19 cellular contexts compared by ENCODE assay signal in genomic region chr21:42536601-42537000, GRCh38. TPM values are rescaled to one million over a fixed set of nuclear protein-coding genes. Genes with fewer than 3 reads are reported as not detected.
"Had no signal": no experiment of that assay in that cellular context is flagged by ENCODE, and none has a peak within 500 bp of the region (broad histone marks: within the 10 kb centered on the region; RNA-seq: fewer than 3 reads in every experiment).

No MANE protein-coding gene starts in this region.

- H3K9me3 ChIP-seq: body of pancreas, colonic mucosa, left ventricle myocardium inferior, mucosa of descending colon, spleen, tibial nerve, uterus had no signal

- H3K27me3 ChIP-seq: body of pancreas, colonic mucosa, spleen, tibial nerve, uterus had no signal

- H3K27ac ChIP-seq: body of pancreas, left ventricle myocardium inferior, tibial nerve, uterus had no signal

- ATAC-seq: body of pancreas, right cardiac atrium had no signal

- H3K4me3 Mint-ChIP-seq: naive thymus-derived CD8-positive, alpha-beta T cell; T-cell had no signal

- H3K27me3 Mint-ChIP-seq: naive thymus-derived CD8-positive, alpha-beta T cell; T-cell had no signal

- DNase-seq: activated CD4-positive, alpha-beta T cell treated with anti-CD3 and anti-CD28 coated beads for 1 hour; activated CD4-positive, alpha-beta T cell treated with anti-CD3 and anti-CD28 coated beads, Interleukin-2, amount 50 U/mL, for 4 hours; activated gamma-delta T cell; activated T-cell treated with anti-CD3 and anti-CD28 coated beads for 4 hours; body of pancreas; central memory CD4-positive, alpha-beta T cell; colonic mucosa; left ventricle myocardium inferior; mucosa of descending colon; right cardiac atrium; T-helper 9 cell; uterus had no signal

- H3K4me3 ChIP-seq: body of pancreas, colonic mucosa, left ventricle myocardium inferior, mucosa of descending colon, spleen, tibial nerve, uterus had no signal

- H3K27ac Mint-ChIP-seq: activated naive CD4-positive, alpha-beta T cell treated with anti-CD3 and anti-CD28 coated beads, Interleukin-2, amount 50 U/mL, for 72 hours; T-cell had no signal

- FAIRE-seq: keratinocyte had no signal

- H3K9me3 Mint-ChIP-seq: activated naive CD4-positive, alpha-beta T cell treated with anti-CD3 and anti-CD28 coated beads, Interleukin-2, amount 50 U/mL, for 72 hours; naive thymus-derived CD8-positive, alpha-beta T cell; T-cell had no signal

- H3K36me3 ChIP-seq: uterus had no signal

RNA-seq across cellular contexts. Expression of gene RSPH1, which starts 40.6 kb away (rescaled TPM):
- total RNA-seq: glomerular endothelial cell, left ventricle myocardium inferior, right cardiac atrium had no signal
- polyA plus RNA-seq: naive thymus-derived CD8-positive, alpha-beta T cell; right cardiac atrium had no signal
